25 cellular contexts compared by ENCODE assay signal in the genomic region with DNA sequence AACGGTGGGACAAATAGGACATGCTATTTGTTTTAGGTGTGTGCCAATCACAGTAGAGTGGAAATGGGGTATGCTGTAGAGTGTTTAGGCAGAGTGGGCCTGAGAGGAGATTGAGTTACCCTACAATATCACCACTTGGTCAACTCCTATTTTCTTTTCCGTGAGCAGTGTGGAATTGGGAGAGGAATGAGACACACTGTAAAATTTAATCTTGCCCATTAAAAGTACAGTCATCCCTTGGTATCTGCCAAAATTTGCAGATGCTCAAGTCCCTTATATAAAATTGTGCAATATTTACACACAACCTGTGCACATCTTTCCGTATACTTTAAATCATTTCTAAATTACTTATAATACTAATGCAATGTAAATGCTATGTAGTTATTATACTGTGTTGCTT. TPM values are rescaled to one million over a fixed set of nuclear protein-coding genes. Genes with fewer than 3 reads are reported as not detected.
DNase-seq lines count a peak whose midpoint lies in the region; ATAC-seq, FAIRE-seq and TF ChIP-seq lines count a peak whose summit lies in the region.
"Had no signal": no experiment of that assay in that cellular context is flagged by ENCODE, and none has a peak within 500 bp of the region (broad histone marks: within the 10 kb centered on the region; RNA-seq: fewer than 3 reads in every experiment).

No MANE protein-coding gene starts in this region.

- H3F3A ChIP-seq in GM23338 (replicated peaks; ENCODE audit: low read depth) (no peaks in the 10 kb centered on the region), Loucy (ENCODE audit: low read depth) (peaks cover 5% of the 10 kb centered on the region; the same call in 1 of the 2 replicates)

- H3K9ac ChIP-seq in Loucy (ENCODE audit: low read depth, low read length, poor library complexity, severe bottlenecking) (no peak overlapping the region), K562 (ENCODE audit: insufficient read depth in 1 of 2, low read depth in 2 of 2, low read length in 2 of 2) (no peak overlapping the region)
- H3K9ac ChIP-seq: BLaER1 treated with 17β-estradiol and CSF1 and Interleukin-3, amounts not matched to agents 10 nM and 100 nM had no signal

- H3K36me3 Mint-ChIP-seq in GM23338 (ENCODE audit: low read depth): no peaks in the 10 kb centered on the region
- no peaks in the 10 kb centered on the region for H3K36me3 Mint-ChIP-seq in activated CD4-positive, alpha-beta T cell treated with anti-CD3 and anti-CD28 coated beads, Interleukin-2, amount 10 ng/mL, durations not matched to agents 7 days and 5 days (ENCODE audit: low read depth)

- BruUV-seq in K562 (replicated peaks; lab: Mats Ljungman, UMichigan): no TSS peak

- no peaks in the 10 kb centered on the region for H3K9me2 ChIP-seq in GM23338 (ENCODE audit: insufficient read depth)
- H3K9me2 ChIP-seq in Loucy (replicated peaks; ENCODE audit: low read depth, low read length): no peaks in the 10 kb centered on the region

- TF ChIP-seq POLR2A in K562 (conservative IDR thresholded peaks at IDR 0.05): no peak
- no peak for TF ChIP-seq POLR2A in GM12892 (IDR thresholded peaks at IDR 0.05; ENCODE audit: low read depth, low read length)

- no peaks in the 10 kb centered on the region for H3K9me3 Mint-ChIP-seq in GM23338
- no peaks in the 10 kb centered on the region for H3K9me3 Mint-ChIP-seq in activated CD4-positive, alpha-beta T cell treated with anti-CD3 and anti-CD28 coated beads, Interleukin-2, amount 10 ng/mL, durations not matched to agents 7 days and 5 days
- H3K9me3 Mint-ChIP-seq: CD14-positive monocyte; CD4-positive, alpha-beta T cell; CD8-positive, alpha-beta memory T cell; H9; HFFc6 had no signal

- H3K4me3 ChIP-seq in GM23338: no peak overlapping the region
- no peak overlapping the region for H3K4me3 ChIP-seq in Loucy (ENCODE audit: low read length, poor library complexity, severe bottlenecking)
- no peak overlapping the region for H3K4me3 ChIP-seq in K562
- H3K4me3 ChIP-seq: A549; BLaER1 treated with 17β-estradiol and CSF1 and Interleukin-3, amounts not matched to agents 10 nM and 100 nM; GM12878 had no signal

- ATAC-seq in GM23338 (no peak), K562 (no peak)
- ATAC-seq: HCT116 had no signal

- no peak for TF ChIP-seq RAD21 in K562 (CRISPR knock-in tag; conservative IDR thresholded peaks at IDR 0.05 in 1 of 2, IDR thresholded peaks at IDR 0.05 in 1 of 2)

- in situ Hi-C loops in K562 (cut with MboI): no loop called here

- no peak overlapping the region for H3K4me2 ChIP-seq in GM23338
- no peak overlapping the region for H3K4me2 ChIP-seq in Loucy (ENCODE audit: low read depth, low read length, poor library complexity, severe bottlenecking)
- no peak overlapping the region for H3K4me2 ChIP-seq in K562 (ENCODE audit: insufficient read depth, low read length)
- H3K4me2 ChIP-seq: A549; BLaER1 treated with 17β-estradiol and CSF1 and Interleukin-3, amounts not matched to agents 10 nM and 100 nM had no signal

- no peak overlapping the region for H3K4me3 Mint-ChIP-seq in GM23338
- no peak overlapping the region for H3K4me3 Mint-ChIP-seq in activated CD4-positive, alpha-beta T cell treated with anti-CD3 and anti-CD28 coated beads, Interleukin-2, amount 10 ng/mL, durations not matched to agents 7 days and 5 days
- H3K4me3 Mint-ChIP-seq: CD14-positive monocyte; CD4-positive, alpha-beta T cell; CD8-positive, alpha-beta memory T cell; H9; HFFc6 had no signal

- H2AFZ ChIP-seq in GM23338 (peak overlapping the region; percentile 10; the same call in 1 of the 2 replicates), Loucy (ENCODE audit: low read length) (0 out of 2 replicates have a peak overlapping the region, but pooled peaks have one; percentile 85), K562 (ENCODE audit: low read depth, low read length) (peak overlapping the region; percentile 47; the same call in 1 of the 2 replicates)

- H3K4me1 Mint-ChIP-seq in GM23338: no peaks in the 10 kb centered on the region
- H3K4me1 Mint-ChIP-seq in activated CD4-positive, alpha-beta T cell treated with anti-CD3 and anti-CD28 coated beads, Interleukin-2, amount 10 ng/mL, durations not matched to agents 7 days and 5 days: peaks cover 8% of the 10 kb centered on the region
- H3K4me1 Mint-ChIP-seq: H9 had no signal

- H3K9me3 ChIP-seq in Loucy (ENCODE audit: insufficient read depth, low read depth, low read length) (no peaks in the 10 kb centered on the region), K562 (replicated peaks; ENCODE audit: control insufficient read depth, insufficient read depth, low read depth, low read length) (no peaks in the 10 kb centered on the region)
- H3K9me3 ChIP-seq: A549; BE2C; BLaER1 treated with 17β-estradiol and CSF1 and Interleukin-3, amounts not matched to agents 10 nM and 100 nM had no signal

- POLR2A ChIA-PET in K562 (lab: Yijun Ruan, JAX): no interaction called here
- POLR2A ChIA-PET in activated CD4-positive, alpha-beta T cell treated with anti-CD3 and anti-CD28 coated beads, Interleukin-2, amount 10 ng/mL, durations not matched to agents 7 days and 5 days (lab: Charles Lee): no interaction called here
- POLR2A ChIA-PET in HEK293T (lab: Yijun Ruan, JAX): no interaction called here

- H3K79me2 ChIP-seq in GM23338 (replicated peaks; ENCODE audit: insufficient read depth) (no peaks in the 10 kb centered on the region), Loucy (ENCODE audit: insufficient read depth, low read length) (no peaks in the 10 kb centered on the region), K562 (ENCODE audit: control insufficient read depth, insufficient read depth, low read length) (no peaks in the 10 kb centered on the region)

- no peak for TF ChIP-seq CTCF in GM23338 (conservative IDR thresholded peaks at IDR 0.05; ENCODE audit: low read depth in 2 of 2)
- no peak for TF ChIP-seq CTCF in Loucy (conservative IDR thresholded peaks at IDR 0.05; ENCODE audit: low read length)
- TF ChIP-seq CTCF in K562 (IDR thresholded peaks at IDR 0.05 in 2 of 3, conservative IDR thresholded peaks at IDR 0.05 in 1 of 3; ENCODE audit: insufficient read depth in 2 of 3, low read depth in 1 of 3, low read length in 3 of 3): no peak

- H4K20me1 ChIP-seq in GM23338 (replicated peaks; ENCODE audit: insufficient read depth) (no peaks in the 10 kb centered on the region), Loucy (ENCODE audit: insufficient read depth, low read length, poor library complexity, severe bottlenecking) (no peaks in the 10 kb centered on the region), K562 (replicated peaks; ENCODE audit: control insufficient read depth, insufficient read depth, low read length) (no peaks in the 10 kb centered on the region)
- H4K20me1 ChIP-seq: BLaER1 treated with 17β-estradiol and CSF1 and Interleukin-3, amounts not matched to agents 10 nM and 100 nM had no signal

- no peaks in the 10 kb centered on the region for H3K4me1 ChIP-seq in GM23338 (ENCODE audit: insufficient read depth)
- peaks cover 16% of the 10 kb centered on the region for H3K4me1 ChIP-seq in Loucy (ENCODE audit: insufficient read depth, low read length, poor library complexity, severe bottlenecking)
- peaks cover 0 to 7% of the 10 kb centered on the region in 2 experiments; a peak in 2 of 5 replicates for H3K4me1 ChIP-seq in K562 (replicated peaks in 1 of 2; ENCODE audit: control insufficient read depth in 2 of 2, insufficient read depth in 2 of 2, low read length in 2 of 2)
- H3K4me1 ChIP-seq: A549, BE2C had no signal

- CTCF ChIA-PET in K562 (lab: Yijun Ruan, JAX; ENCODE audit: low intra/inter-chr PET ratio) (no interaction called here), HEK293T (lab: Yijun Ruan, JAX) (no interaction called here)
- CTCF ChIA-PET in activated CD4-positive, alpha-beta T cell treated with anti-CD3 and anti-CD28 coated beads, Interleukin-2, amount 10 ng/mL, durations not matched to agents 7 days and 5 days (lab: Charles Lee): interaction anchor here (1.1 to 1.2 kb wide), 2 partner anchors 11 to 141 kb away, joined by 3 read pairs; no protein-coding TSS in a partner anchor

- 58% methylated on average over 3 of the region's 3 CpGs for WGBS in K562 (ENCODE audit: insufficient coverage, low coverage, missing lambda C conversion rate)

- DNase-seq in GM23338 (ENCODE audit: low spot score): no peak
- no peak for DNase-seq in K562 (ENCODE audit: extremely low read depth in 1 of 4, low spot score in 3 of 4)
- DNase-seq in activated CD4-positive, alpha-beta T cell treated with anti-CD3 and anti-CD28 coated beads, Interleukin-2, amount 10 ng/mL, durations not matched to agents 7 days and 5 days: no peak
- DNase-seq in HEK293T (ENCODE audit: extremely low spot score): no peak
- no peak for DNase-seq in GM12892 (ENCODE audit: insufficient read length)
- DNase-seq: 8988T; ACHN; AML-193; BE2C; CD4-positive, alpha-beta T cell; CD8-positive, alpha-beta memory T cell; DMS 273 treated with DMSO at 0.1 percent for 48 hours; DMS79; EL; GDM1; H9; HFFc6 had no signal

- no peaks in the 10 kb centered on the region for H3K27me3 ChIP-seq in GM23338 (ENCODE audit: insufficient read depth)
- H3K27me3 ChIP-seq in Loucy (ENCODE audit: insufficient read depth, low read length, poor library complexity, severe bottlenecking): no peaks in the 10 kb centered on the region
- no peaks in the 10 kb centered on the region for H3K27me3 ChIP-seq in K562 (ENCODE audit: control insufficient read depth in 2 of 2, insufficient read depth in 2 of 2, low read length in 2 of 2)
- H3K27me3 ChIP-seq: BE2C; BLaER1 treated with 17β-estradiol and CSF1 and Interleukin-3, amounts not matched to agents 10 nM and 100 nM had no signal

- H3K27ac ChIP-seq in GM23338 (ENCODE audit: low read depth) (no peak overlapping the region), K562 (ENCODE audit: extremely low read depth, low read depth, low read length) (no peak overlapping the region)
- H3K27ac ChIP-seq: A549; BLaER1 treated with 17β-estradiol and CSF1 and Interleukin-3, amounts not matched to agents 10 nM and 100 nM had no signal

- no peak for TF ChIP-seq EP300 in K562 (IDR thresholded peaks at IDR 0.05; ENCODE audit: low read length)

- H3K27ac Mint-ChIP-seq in GM23338: no peak overlapping the region
- H3K27ac Mint-ChIP-seq in activated CD4-positive, alpha-beta T cell treated with anti-CD3 and anti-CD28 coated beads, Interleukin-2, amount 10 ng/mL, durations not matched to agents 7 days and 5 days: no peak overlapping the region
- H3K27ac Mint-ChIP-seq: CD14-positive monocyte; CD4-positive, alpha-beta T cell; H9; HFFc6 had no signal

- no peaks in the 10 kb centered on the region for H3K9me1 ChIP-seq in K562 (ENCODE audit: control insufficient read depth, insufficient read depth, low read length)

- intact Hi-C loops in K562 (cut with micrococcal nuclease): no loop called here

- no peaks in the 10 kb centered on the region for H3K27me3 Mint-ChIP-seq in GM23338 (ENCODE audit: insufficient read depth, low read depth, poor library complexity)
- no peaks in the 10 kb centered on the region for H3K27me3 Mint-ChIP-seq in activated CD4-positive, alpha-beta T cell treated with anti-CD3 and anti-CD28 coated beads, Interleukin-2, amount 10 ng/mL, durations not matched to agents 7 days and 5 days
- H3K27me3 Mint-ChIP-seq: CD4-positive, alpha-beta T cell; CD8-positive, alpha-beta memory T cell had no signal

- H3K36me3 ChIP-seq in GM23338 (ENCODE audit: insufficient read depth): no peaks in the 10 kb centered on the region
- H3K36me3 ChIP-seq in Loucy (ENCODE audit: insufficient read depth, low read length): no peaks in the 10 kb centered on the region
- H3K36me3 ChIP-seq in K562 (ENCODE audit: control insufficient read depth, insufficient read depth, low read length): no peaks in the 10 kb centered on the region
- H3K36me3 ChIP-seq: BE2C; BLaER1 treated with 17β-estradiol and CSF1 and Interleukin-3, amounts not matched to agents 10 nM and 100 nM had no signal

- FAIRE-seq in K562 (lab: Jason Lieb, UNC) (no peak), GM12892 (lab: Jason Lieb, UNC) (no peak)
- FAIRE-seq: A549, D721Med, GM12878, GM18507 had no signal

RNA-seq across cellular contexts. Expression of a gene that starts 12.4 kb away (rescaled TPM):
- total RNA-seq in GM23338 (2014; rRNA removed; shearing (Covaris generic)): 1.1 and 1.3 TPM in 2 replicates
- polyA plus RNA-seq in GM23338 (2016; fragmentation: Nextera tagmentation; extraction: Ambion mirVana): 0.96 and 1.3 TPM in 2 replicates
- total RNA-seq in K562 (2011; cell fraction: chromatin; rRNA removed; ENCODE audit: low replicate concordance): 0.79 and 1.4 TPM in 2 replicates
- 0.79 and 0.83 TPM in 2 replicates for total RNA-seq in K562 (2011; cell fraction: nucleolus; rRNA removed)
- 1.5 and 3.9 TPM in 2 replicates for total RNA-seq in K562 (2011; cell fraction: nucleoplasm; rRNA removed)
- total RNA-seq in K562 (2014; rRNA removed): 0.24 and 0.36 TPM in 2 replicates
- total RNA-seq in K562 (2014; rRNA removed; fragmentation: Illumina TruSeq; extraction: Trizol): 0.73 and 0.93 TPM in 2 replicates
- 0.58 and 0.64 TPM in 2 replicates for total RNA-seq in K562 (2015; rRNA removed; fragmentation: Illumina TruSeq; extraction: Trizol)
- total RNA-seq in K562 (2021): 0.64 and 0.65 TPM in 2 replicates
- 1.2 and 1.8 TPM in 2 replicates for polyA plus RNA-seq in K562 (2011; rRNA removed)
- polyA plus RNA-seq in K562 (2011; cell fraction: cytosol; rRNA removed): 0.51 and 0.77 TPM in 2 replicates
- 0.65 and 0.95 TPM in 2 replicates for polyA plus RNA-seq in K562 (2011; cell fraction: nucleus; rRNA removed)
- polyA plus RNA-seq in K562 (2012): 0.39 and 1.1 TPM in 2 replicates
- polyA plus RNA-seq in K562 (2014; fragmentation: Illumina TruSeq; extraction: Trizol): 0.90 and 0.97 TPM in 2 replicates
- polyA plus RNA-seq in K562 (2014; fragmentation: Nextera tagmentation; extraction: Ambion mirVana): under 1 TPM; 0.74 to 0.79 TPM
- polyA plus RNA-seq in K562 (2014; rRNA removed): 0.69 and 0.84 TPM in 2 replicates
- 1.0 and 1.4 TPM in 2 replicates for polyA minus RNA-seq in K562 (2011; rRNA and poly(A)+ RNA removed)
- 0.48 TPM in 1 of 2 replicates, not detected in the other for polyA minus RNA-seq in K562 (2011; cell fraction: cytosol; rRNA and poly(A)+ RNA removed)
- 0.78 and 0.81 TPM in 2 replicates for polyA minus RNA-seq in K562 (2011; cell fraction: nucleus; rRNA and poly(A)+ RNA removed)
- 1 to 10 TPM; 2.8 to 3.7 TPM for total RNA-seq in activated CD4-positive, alpha-beta T cell treated with anti-CD3 and anti-CD28 coated beads, Interleukin-2, amount 10 ng/mL, durations not matched to agents 7 days and 5 days
- 0.68 TPM for polyA plus RNA-seq in GM12892 (2012; ENCODE audit: missing spikeins)

RNA-seq across cellular contexts. Expression of a gene that starts 12.7 kb away (rescaled TPM):
- total RNA-seq in GM23338 (2014; rRNA removed; shearing (Covaris generic)): 3.7 and 6.6 TPM in 2 replicates
- polyA plus RNA-seq in GM23338 (2016; fragmentation: Nextera tagmentation; extraction: Ambion mirVana): 2.4 and 3.0 TPM in 2 replicates
- total RNA-seq in K562 (2011; cell fraction: chromatin; rRNA removed; ENCODE audit: low replicate concordance): 0.81 and 1.8 TPM in 2 replicates
- total RNA-seq in K562 (2011; cell fraction: nucleolus; rRNA removed): 0.26 and 0.33 TPM in 2 replicates
- total RNA-seq in K562 (2011; cell fraction: nucleoplasm; rRNA removed): 0.46 and 0.81 TPM in 2 replicates
- 0.32 and 1.3 TPM in 2 replicates for total RNA-seq in K562 (2014; rRNA removed)
- 0.84 and 1.1 TPM in 2 replicates for total RNA-seq in K562 (2014; rRNA removed; fragmentation: Illumina TruSeq; extraction: Trizol)
- total RNA-seq in K562 (2015; rRNA removed; fragmentation: Illumina TruSeq; extraction: Trizol): 0.90 and 1.1 TPM in 2 replicates
- 0.67 and 0.71 TPM in 2 replicates for total RNA-seq in K562 (2021)
- 0.34 and 0.72 TPM in 2 replicates for polyA plus RNA-seq in K562 (2011; rRNA removed)
- polyA plus RNA-seq in K562 (2011; cell fraction: cytosol; rRNA removed): 0.13 and 0.30 TPM in 2 replicates
- 0.41 and 0.45 TPM in 2 replicates for polyA plus RNA-seq in K562 (2011; cell fraction: nucleus; rRNA removed)
- polyA plus RNA-seq in K562 (2012): 0.77 and 1.8 TPM in 2 replicates
- 0.51 and 0.77 TPM in 2 replicates for polyA plus RNA-seq in K562 (2014; fragmentation: Illumina TruSeq; extraction: Trizol)
- under 1 TPM; 0.07 to 0.15 TPM for polyA plus RNA-seq in K562 (2014; fragmentation: Nextera tagmentation; extraction: Ambion mirVana)
- polyA plus RNA-seq in K562 (2014; rRNA removed): 0.45 TPM in 2 replicates
- 1.5 and 2.2 TPM in 2 replicates for polyA minus RNA-seq in K562 (2011; rRNA and poly(A)+ RNA removed)
- 0.46 and 0.76 TPM in 2 replicates for polyA minus RNA-seq in K562 (2011; cell fraction: cytosol; rRNA and poly(A)+ RNA removed)
- polyA minus RNA-seq in K562 (2011; cell fraction: nucleus; rRNA and poly(A)+ RNA removed): 1.2 and 1.3 TPM in 2 replicates
- total RNA-seq in activated CD4-positive, alpha-beta T cell treated with anti-CD3 and anti-CD28 coated beads, Interleukin-2, amount 10 ng/mL, durations not matched to agents 7 days and 5 days: 1 to 10 TPM; 2.7 to 3.7 TPM
- 1.9 TPM for polyA plus RNA-seq in GM12892 (2012; ENCODE audit: missing spikeins)

Comparison
In these comparisons a context has a peak if more than half of its experiments do, and no peak if none do; other contexts are left out.
1. H2AFZ ChIP-seq: peak in every context shown above with its lines; median percentile 85 in Loucy; 47 in K562; 10 in GM23338.